ENCODE assay signal across 18 cellular contexts in the genomic region with DNA sequence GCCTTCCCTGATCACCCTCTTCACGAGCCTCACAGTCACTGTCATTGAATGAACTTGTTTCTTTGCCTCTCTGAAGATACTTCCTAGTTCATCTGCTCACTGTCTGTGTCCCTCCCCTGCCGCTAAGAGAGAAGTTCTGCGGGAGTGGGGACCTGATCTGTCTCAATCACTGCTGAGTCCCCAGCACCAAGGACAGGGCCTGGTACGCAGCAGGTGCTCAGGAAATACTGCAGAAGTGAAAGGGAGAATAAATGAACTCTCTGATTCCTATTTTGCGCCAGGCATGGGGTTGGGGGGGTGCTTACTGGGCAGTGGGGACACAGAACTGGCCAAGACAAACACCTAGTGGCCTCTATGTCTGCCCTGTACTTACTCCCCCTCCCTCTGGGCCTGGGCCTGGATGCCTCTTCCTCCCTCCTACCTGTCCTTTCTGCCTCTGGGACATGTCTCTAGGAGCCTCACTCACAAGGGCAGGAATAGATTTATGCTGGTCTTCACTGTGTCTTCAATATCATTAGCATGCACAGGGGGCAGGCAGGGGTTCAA. TPM values are rescaled to one million over a fixed set of nuclear protein-coding genes. Genes with fewer than 3 reads are reported as not detected.
DNase-seq lines count a peak whose midpoint lies in the region; ATAC-seq and TF ChIP-seq lines count a peak whose summit lies in the region.
"Had no signal": no experiment of that assay in that cellular context is flagged by ENCODE, and none has a peak within 500 bp of the region (broad histone marks: within the 10 kb centered on the region; RNA-seq: fewer than 3 reads in every experiment).

No MANE protein-coding gene starts in this region.

- H3K36me3 Mint-ChIP-seq in activated naive CD8-positive, alpha-beta T cell treated with anti-CD3 and anti-CD28 coated beads for 36 hours = peaks cover 17% of the 10 kb centered on the region
- H3K36me3 Mint-ChIP-seq in activated naive CD8-positive, alpha-beta T cell treated with anti-CD3 and anti-CD28 coated beads, Interleukin-2, amount 50 U/mL, for 24 hours (ENCODE audit: low read depth) = no peaks in the 10 kb centered on the region
- no peaks in the 10 kb centered on the region for H3K36me3 Mint-ChIP-seq in type B pancreatic cell
- H3K36me3 Mint-ChIP-seq in activated CD4-positive, alpha-beta T cell treated with anti-CD3 and anti-CD28 coated beads, Interleukin-2, amount 10 ng/mL, durations not matched to agents 7 days and 5 days (ENCODE audit: low read depth) = peaks cover 6% of the 10 kb centered on the region

- CTCF ChIA-PET in activated CD4-positive, alpha-beta T cell treated with anti-CD3 and anti-CD28 coated beads, Interleukin-2, amount 10 ng/mL, durations not matched to agents 7 days and 5 days (lab: Charles Lee) = no interaction called here

- DNase-seq in activated naive CD8-positive, alpha-beta T cell treated with anti-CD3 and anti-CD28 coated beads for 36 hours = no peak
- DNase-seq in activated naive CD8-positive, alpha-beta T cell treated with anti-CD3 and anti-CD28 coated beads, Interleukin-2, amount 50 U/mL, for 24 hours = no peak
- peak; percentile 18 for DNase-seq in OCI-M1 (lab: John Stamatoyannopoulos, UW)
- peak; percentile 39 for DNase-seq in iPS-NIHi7 (ENCODE audit: extremely low spot score)
- peak; percentile 51 for DNase-seq in type B pancreatic cell (ENCODE audit: extremely low spot score, unreplicated experiment)
- no peak for DNase-seq in activated CD4-positive, alpha-beta T cell treated with anti-CD3 and anti-CD28 coated beads, Interleukin-2, amount 10 ng/mL, durations not matched to agents 7 days and 5 days
- no peak for DNase-seq in DMS 273 treated with DMSO at 0.1 percent for 48 hours (lab: John Stamatoyannopoulos, UW)
- DNase-seq: ACHN; activated CD4-positive, alpha-beta memory T cell treated with anti-CD3 and anti-CD28 coated beads, Interleukin-2, amount 10 ng/mL, durations not matched to agents 7 days and 5 days; caudate nucleus; gastrocnemius medialis; IMR-90; mesendoderm; NCI-H1436 treated with DMSO at 0.1 percent for 48 hours; NCI-H226; stimulated activated CD4-positive, alpha-beta T cell treated with anti-CD3 and anti-CD28 coated beads, Interleukin-4, amount 100 ng/mL, for 24 hours had no signal

- POLR2A ChIA-PET in activated CD4-positive, alpha-beta T cell treated with anti-CD3 and anti-CD28 coated beads, Interleukin-2, amount 10 ng/mL, durations not matched to agents 7 days and 5 days (lab: Charles Lee) = no interaction called here

- no peak for ATAC-seq in activated naive CD8-positive, alpha-beta T cell treated with anti-CD3 and anti-CD28 coated beads, Interleukin-2, amount 50 U/mL, for 24 hours
- ATAC-seq in HG02870 (IDR thresholded peaks at IDR 0.05; ENCODE audit: unreplicated experiment) = no peak
- ATAC-seq: gastrocnemius medialis had no signal

- H3K27me3 Mint-ChIP-seq in activated naive CD8-positive, alpha-beta T cell treated with anti-CD3 and anti-CD28 coated beads for 36 hours = no peaks in the 10 kb centered on the region
- no peaks in the 10 kb centered on the region for H3K27me3 Mint-ChIP-seq in activated naive CD8-positive, alpha-beta T cell treated with anti-CD3 and anti-CD28 coated beads, Interleukin-2, amount 50 U/mL, for 24 hours
- H3K27me3 Mint-ChIP-seq in type B pancreatic cell = no peaks in the 10 kb centered on the region
- no peaks in the 10 kb centered on the region for H3K27me3 Mint-ChIP-seq in activated CD4-positive, alpha-beta T cell treated with anti-CD3 and anti-CD28 coated beads, Interleukin-2, amount 10 ng/mL, durations not matched to agents 7 days and 5 days
- H3K27me3 Mint-ChIP-seq: activated CD4-positive, alpha-beta memory T cell treated with anti-CD3 and anti-CD28 coated beads, Interleukin-2, amount 10 ng/mL, durations not matched to agents 7 days and 5 days had no signal

- no peak overlapping the region for H3K4me3 Mint-ChIP-seq in activated naive CD8-positive, alpha-beta T cell treated with anti-CD3 and anti-CD28 coated beads for 36 hours
- H3K4me3 Mint-ChIP-seq in activated naive CD8-positive, alpha-beta T cell treated with anti-CD3 and anti-CD28 coated beads, Interleukin-2, amount 50 U/mL, for 24 hours = no peak overlapping the region
- no peak overlapping the region for H3K4me3 Mint-ChIP-seq in type B pancreatic cell
- no peak overlapping the region for H3K4me3 Mint-ChIP-seq in activated CD4-positive, alpha-beta T cell treated with anti-CD3 and anti-CD28 coated beads, Interleukin-2, amount 10 ng/mL, durations not matched to agents 7 days and 5 days
- H3K4me3 Mint-ChIP-seq: activated CD4-positive, alpha-beta memory T cell treated with anti-CD3 and anti-CD28 coated beads, Interleukin-2, amount 10 ng/mL, durations not matched to agents 7 days and 5 days; activated T-helper 1 cell treated with anti-CD3 and anti-CD28 coated beads, Interleukin-12 subunit alpha, Interleukin-12 subunit beta, Interleukin-2, Interleukin-4 antibody, amounts not matched to agents 30 ng/mL and 10 ng/mL and 1 ng/mL, durations not matched to agents 14 hours and 24 hours and 36 hours had no signal

- TF ChIP-seq CTCF in type B pancreatic cell (conservative IDR thresholded peaks at IDR 0.05) = no peak

- H3K9me3 Mint-ChIP-seq in activated naive CD8-positive, alpha-beta T cell treated with anti-CD3 and anti-CD28 coated beads for 36 hours = no peaks in the 10 kb centered on the region
- no peaks in the 10 kb centered on the region for H3K9me3 Mint-ChIP-seq in activated naive CD8-positive, alpha-beta T cell treated with anti-CD3 and anti-CD28 coated beads, Interleukin-2, amount 50 U/mL, for 24 hours
- H3K9me3 Mint-ChIP-seq in type B pancreatic cell = no peaks in the 10 kb centered on the region
- peaks cover 7% of the 10 kb centered on the region for H3K9me3 Mint-ChIP-seq in activated CD4-positive, alpha-beta T cell treated with anti-CD3 and anti-CD28 coated beads, Interleukin-2, amount 10 ng/mL, durations not matched to agents 7 days and 5 days
- H3K9me3 Mint-ChIP-seq: activated CD4-positive, alpha-beta memory T cell treated with anti-CD3 and anti-CD28 coated beads, Interleukin-2, amount 10 ng/mL, durations not matched to agents 7 days and 5 days; activated T-helper 1 cell treated with anti-CD3 and anti-CD28 coated beads, Interleukin-12 subunit alpha, Interleukin-12 subunit beta, Interleukin-2, Interleukin-4 antibody, amounts not matched to agents 30 ng/mL and 10 ng/mL and 1 ng/mL, durations not matched to agents 14 hours and 24 hours and 36 hours had no signal

- H3K27ac Mint-ChIP-seq in activated naive CD8-positive, alpha-beta T cell treated with anti-CD3 and anti-CD28 coated beads for 36 hours = peak overlapping the region; percentile 23
- no peak overlapping the region for H3K27ac Mint-ChIP-seq in activated naive CD8-positive, alpha-beta T cell treated with anti-CD3 and anti-CD28 coated beads, Interleukin-2, amount 50 U/mL, for 24 hours
- no peak overlapping the region for H3K27ac Mint-ChIP-seq in type B pancreatic cell
- H3K27ac Mint-ChIP-seq in activated CD4-positive, alpha-beta T cell treated with anti-CD3 and anti-CD28 coated beads, Interleukin-2, amount 10 ng/mL, durations not matched to agents 7 days and 5 days = no peak overlapping the region
- H3K27ac Mint-ChIP-seq: activated CD4-positive, alpha-beta memory T cell treated with anti-CD3 and anti-CD28 coated beads, Interleukin-2, amount 10 ng/mL, durations not matched to agents 7 days and 5 days; activated T-helper 1 cell treated with anti-CD3 and anti-CD28 coated beads, Interleukin-12 subunit alpha, Interleukin-12 subunit beta, Interleukin-2, Interleukin-4 antibody, amounts not matched to agents 30 ng/mL and 10 ng/mL and 1 ng/mL, durations not matched to agents 14 hours and 24 hours and 36 hours had no signal

- peaks cover 20% of the 10 kb centered on the region for H3K4me1 Mint-ChIP-seq in activated naive CD8-positive, alpha-beta T cell treated with anti-CD3 and anti-CD28 coated beads for 36 hours
- peaks cover 1% of the 10 kb centered on the region for H3K4me1 Mint-ChIP-seq in activated naive CD8-positive, alpha-beta T cell treated with anti-CD3 and anti-CD28 coated beads, Interleukin-2, amount 50 U/mL, for 24 hours
- H3K4me1 Mint-ChIP-seq in type B pancreatic cell (ENCODE audit: unreplicated experiment) = no peaks in the 10 kb centered on the region
- peaks cover 2% of the 10 kb centered on the region for H3K4me1 Mint-ChIP-seq in activated CD4-positive, alpha-beta T cell treated with anti-CD3 and anti-CD28 coated beads, Interleukin-2, amount 10 ng/mL, durations not matched to agents 7 days and 5 days
- H3K4me1 Mint-ChIP-seq: activated CD4-positive, alpha-beta memory T cell treated with anti-CD3 and anti-CD28 coated beads, Interleukin-2, amount 10 ng/mL, durations not matched to agents 7 days and 5 days had no signal

RNA-seq across cellular contexts. Expression of a gene that starts 17.5 kb away (rescaled TPM):
- 1 to 10 TPM; 7.0 to 8.0 TPM for total RNA-seq in activated naive CD8-positive, alpha-beta T cell treated with anti-CD3 and anti-CD28 coated beads for 36 hours
- 7.8 and 10.0 TPM in 2 replicates for total RNA-seq in type B pancreatic cell (ENCODE audit: low replicate concordance)
- total RNA-seq in activated CD4-positive, alpha-beta T cell treated with anti-CD3 and anti-CD28 coated beads, Interleukin-2, amount 10 ng/mL, durations not matched to agents 7 days and 5 days = 1 to 10 TPM; 7.1 TPM

RNA-seq across cellular contexts. Expression of a gene that starts 54.0 kb away (rescaled TPM):
- total RNA-seq in activated naive CD8-positive, alpha-beta T cell treated with anti-CD3 and anti-CD28 coated beads for 36 hours = 100 to 1,000 TPM; 169 to 170 TPM
- total RNA-seq in type B pancreatic cell (ENCODE audit: low replicate concordance) = 100 and 102 TPM in 2 replicates
- total RNA-seq in activated CD4-positive, alpha-beta T cell treated with anti-CD3 and anti-CD28 coated beads, Interleukin-2, amount 10 ng/mL, durations not matched to agents 7 days and 5 days = 100 to 1,000 TPM; 108 to 122 TPM

Comparison
In these comparisons a context has a peak if more than half of its experiments do, and no peak if none do; other contexts are left out.
1. DNase-seq: peak in OCI-M1 (single experiment), iPS-NIHi7 (single experiment) and type B pancreatic cell (single experiment); none in activated naive CD8-positive, alpha-beta T cell treated with anti-CD3 and anti-CD28 coated beads for 36 hours (single experiment), activated naive CD8-positive, alpha-beta T cell treated with anti-CD3 and anti-CD28 coated beads, Interleukin-2, amount 50 U/mL, for 24 hours (single experiment), activated CD4-positive, alpha-beta T cell treated with anti-CD3 and anti-CD28 coated beads, Interleukin-2, amount 10 ng/mL, durations not matched to agents 7 days and 5 days (single experiment) and DMS 273 treated with DMSO at 0.1 percent for 48 hours (single experiment).